ENCODE assay signal across 10 cellular contexts in genomic region chr2:54866868-54867267, GRCh38.
DNase-seq lines count a peak whose midpoint lies in the region; ATAC-seq lines count a peak whose summit lies in the region.
"Had no signal": no experiment of that assay in that cellular context is flagged by ENCODE, and none has a peak within 500 bp of the region (broad histone marks: within the 10 kb centered on the region; RNA-seq: fewer than 3 reads in every experiment).

No MANE protein-coding gene starts in this region.

- peaks cover 0 to 1% (median 0%) of the 10 kb centered on the region in 3 donors for H3K9me3 Mint-ChIP-seq in IgD-negative memory B cell
- H3K9me3 Mint-ChIP-seq in naive B cell, result peaks cover 0 to 2% (median 0%) of the 10 kb centered on the region in 7 donors
- H3K9me3 Mint-ChIP-seq: neural crest cell had no signal

- ATAC-seq in HG02623 (IDR thresholded peaks at IDR 0.05; ENCODE audit: unreplicated experiment) (peak; percentile 82), naive B cell (ENCODE audit: low read depth in 2 of 2) (peak; percentile 82 to 86), left lobe of liver (no peak)

- H3K36me3 Mint-ChIP-seq in IgD-negative memory B cell (no peaks in the 10 kb centered on the region), naive B cell (no peaks in the 10 kb centered on the region)

- H3K4me1 Mint-ChIP-seq in IgD-negative memory B cell (peaks cover 7 to 14% (median 12%) of the 10 kb centered on the region in 3 donors), naive B cell (peaks cover 13 to 15% (median 14%) of the 10 kb centered on the region in 3 donors)

- H3K27me3 Mint-ChIP-seq in IgD-negative memory B cell (no peaks in the 10 kb centered on the region), naive B cell (no peaks in the 10 kb centered on the region)

- H3K4me3 Mint-ChIP-seq in IgD-negative memory B cell (peak overlapping the region in 3 of 4 donors; percentile 45 to 56 (median 55)), naive B cell (peak overlapping the region in 2 of 8 donors; percentile 2 to 3)
- H3K4me3 Mint-ChIP-seq: neural crest cell had no signal

- H3K27ac Mint-ChIP-seq in IgD-negative memory B cell (peak overlapping the region in 2 of 3 donors; percentile 2 to 54), naive B cell (peak overlapping the region; percentile 3 to 49 (median 32))

- peak; percentile 8 for DNase-seq in GM19238 (ENCODE audit: insufficient read length, low spot score)
- DNase-seq in naive B cell, result peak; percentile 26
- no peak for DNase-seq in iPS-NIHi11 (ENCODE audit: low spot score)
- DNase-seq in left lobe of liver (ENCODE audit: low spot score), result no peak
- DNase-seq in activated CD8-positive, alpha-beta memory T cell treated with anti-CD3 and anti-CD28 coated beads, Interleukin-2, amount 50 U/mL, for 4 hours, result no peak
- no peak for DNase-seq in hepatic stellate cell (ENCODE audit: low spot score)
- DNase-seq: NCI-H2081 had no signal

Comparison
In these comparisons a context has a peak if more than half of its experiments do, and no peak if none do; other contexts are left out.
1. DNase-seq: peak in GM19238 (single experiment) and naive B cell (single experiment); none in iPS-NIHi11 (single experiment), left lobe of liver (single experiment), activated CD8-positive, alpha-beta memory T cell treated with anti-CD3 and anti-CD28 coated beads, Interleukin-2, amount 50 U/mL, for 4 hours (single experiment) and hepatic stellate cell (single experiment).